In genomic region chr10:14184841-14185500, GRCh38 we compare ENCODE assay signal across 8 cellular contexts.
A peak's percentile ranks its signal among the peaks of the same experiment; 100 is the strongest.
DNase-seq lines count a peak whose midpoint lies in the region; ATAC-seq, FAIRE-seq and TF ChIP-seq lines count a peak whose summit lies in the region.

No MANE protein-coding gene starts in this region.

- POLR2A ChIA-PET in A673 (lab: Charles Lee; ENCODE audit: low non-redundant PET) = interaction anchor here (1.1 kb wide), 1 partner anchor 143 kb away, joined by 3 read pairs; no protein-coding TSS in a partner anchor

- BruUV-seq in A673 (replicated peaks; lab: Mats Ljungman, UMichigan) = no TSS peak

- ATAC-seq in GM19043 (IDR thresholded peaks at IDR 0.05; ENCODE audit: low read depth, unreplicated experiment) = peak; percentile 73
- ATAC-seq in HG03135 (IDR thresholded peaks at IDR 0.05; ENCODE audit: unreplicated experiment) = peak; percentile 61

- no peak overlapping the region for H3K4me3 ChIP-seq in A673 (ENCODE audit: low read depth, low read length, poor library complexity, severe bottlenecking)
- H3K4me3 ChIP-seq in Peyer's patch = peak overlapping the region in 1 of 4 donors; percentile 1
- peak overlapping the region; percentile 8 for H3K4me3 ChIP-seq in bronchial epithelial cell (ENCODE audit: low read depth, low read length)
- H3K4me3 ChIP-seq in small intestine (ENCODE audit: low read depth in 1 of 2, low read length in 2 of 2) = no peak overlapping the region

- peak; percentile 60 for DNase-seq in A673 (ENCODE audit: low spot score)
- DNase-seq in Peyer's patch = peak in 2 of 3 donors; percentile 48 to 70
- peak; percentile 89 for DNase-seq in bronchial epithelial cell (ENCODE audit: low read depth)
- peak; percentile 21 for DNase-seq in small intestine
- DNase-seq in NCI-H2029 treated with DMSO at 0.1 percent for 48 hours (lab: John Stamatoyannopoulos, UW) = no peak
- no peak for DNase-seq in GDM1 (lab: John Stamatoyannopoulos, UW)

- H3K36me3 ChIP-seq in A673 (ENCODE audit: insufficient read depth, low read length, poor library complexity, severe bottlenecking) (no peaks in the 10 kb centered on the region), Peyer's patch (no peaks in the 10 kb centered on the region), bronchial epithelial cell (ENCODE audit: control insufficient read depth, insufficient read depth, low read length) (no peaks in the 10 kb centered on the region), small intestine (ENCODE audit: control insufficient read depth in 2 of 2, insufficient read depth in 2 of 2, low read length in 2 of 2) (no peaks in the 10 kb centered on the region)

- TF ChIP-seq POLR2A in Peyer's patch (IDR thresholded peaks at IDR 0.05) = no peak

- FAIRE-seq in bronchial epithelial cell (lab: Jason Lieb, UNC) = no peak
- FAIRE-seq in small intestine (lab: Jason Lieb, UNC) = no peak

- H3K27me3 ChIP-seq in A673 (replicated peaks; ENCODE audit: insufficient read depth, low read depth, low read length, poor library complexity) = no peaks in the 10 kb centered on the region
- H3K27me3 ChIP-seq in Peyer's patch = no peaks in the 10 kb centered on the region
- H3K27me3 ChIP-seq in bronchial epithelial cell (ENCODE audit: control insufficient read depth, insufficient read depth, low read length) = peaks cover 1% of the 10 kb centered on the region
- H3K27me3 ChIP-seq in small intestine (ENCODE audit: control insufficient read depth in 2 of 2, insufficient read depth in 2 of 2, low read length in 2 of 2) = peaks cover 0 to 8% of the 10 kb centered on the region in 2 donors

- H3K27ac ChIP-seq in A673 (ENCODE audit: low read depth, low read length, poor library complexity, severe bottlenecking) = peak overlapping the region; percentile 91
- no peak overlapping the region for H3K27ac ChIP-seq in Peyer's patch
- H3K27ac ChIP-seq in small intestine (ENCODE audit: low read depth in 1 of 2, low read length in 1 of 2) = no peak overlapping the region

- H3K9me3 ChIP-seq in A673 (ENCODE audit: low read depth, low read length, poor library complexity, severe bottlenecking) (no peaks in the 10 kb centered on the region), Peyer's patch (no peaks in the 10 kb centered on the region), small intestine (ENCODE audit: control insufficient read depth, low read depth) (no peaks in the 10 kb centered on the region)

- WGBS in small intestine, 3 donors = 59 to 72% (median 71%) methylated on average over 13 of the region's 13 CpGs

- no peak for TF ChIP-seq CTCF in A673 (conservative IDR thresholded peaks at IDR 0.05; ENCODE audit: low read depth, low read length)
- TF ChIP-seq CTCF in Peyer's patch (IDR thresholded peaks at IDR 0.05) = no peak
- TF ChIP-seq CTCF in bronchial epithelial cell (IDR thresholded peaks at IDR 0.05; ENCODE audit: insufficient read depth, low read length, severe bottlenecking) = no peak

- H3K4me1 ChIP-seq in A673 (ENCODE audit: insufficient read depth, low read length, poor library complexity, severe bottlenecking) = peaks cover 10% of the 10 kb centered on the region
- no peaks in the 10 kb centered on the region for H3K4me1 ChIP-seq in Peyer's patch
- H3K4me1 ChIP-seq in small intestine (ENCODE audit: control insufficient read depth in 2 of 2, insufficient read depth in 1 of 2, low read depth in 1 of 2, low read length in 1 of 2) = no peaks in the 10 kb centered on the region

- intact Hi-C loops in A673 (cut with micrococcal nuclease; ENCODE audit: unreplicated experiment) = loop anchor here (5.0 kb wide), 1 partner anchor 398 kb away; no protein-coding TSS in a partner anchor

- CTCF ChIA-PET in A673 (lab: Charles Lee) = interaction anchor here (0.6 to 1.3 kb wide), 3 partner anchors 12 to 294 kb away, joined by 3 to 9 read pairs (median 3); no protein-coding TSS in a partner anchor

Comparison
In these comparisons a context has a peak if more than half of its experiments do, and no peak if none do; other contexts are left out.
1. DNase-seq: peak in A673 (single experiment), Peyer's patch (2 of 3), bronchial epithelial cell (single experiment) and small intestine (single experiment); none in NCI-H2029 treated with DMSO at 0.1 percent for 48 hours (single experiment) and GDM1 (single experiment).